8 cellular contexts compared by ENCODE assay signal in genomic region chr15:64162869-64163661, GRCh38. TPM values are rescaled to one million over a fixed set of nuclear protein-coding genes. Genes with fewer than 3 reads are reported as not detected.
A peak's percentile ranks its signal among the peaks of the same experiment; 100 is the strongest.
DNase-seq lines count a peak whose midpoint lies in the region; ATAC-seq and TF ChIP-seq lines count a peak whose summit lies in the region.

TSS of gene PPIB (minus strand) at chr15:64163022. CDS start at chr15:64162986, 36 bp downstream.

- H3K4me3 Mint-ChIP-seq in T-helper 17 cell: peak within 1 kb of the TSS; percentile 90

- peak in 1 of 2 donors; percentile 69 for TF ChIP-seq POLR2A in vagina (IDR thresholded peaks at IDR 0.05)

- H3K27me3 Mint-ChIP-seq in T-helper 17 cell: no peaks in the 10 kb centered on the region

- TF ChIP-seq CTCF in right atrium auricular region (IDR thresholded peaks at IDR 0.05) (peak; percentile 29 to 67), vagina (IDR thresholded peaks at IDR 0.05) (peak in 2 of 3 experiments; percentile 12 to 17)

- H3K4me3 ChIP-seq in right atrium auricular region: peak within 1 kb of the TSS; percentile 84 to 86
- peak within 1 kb of the TSS; percentile 75 to 78 for H3K4me3 ChIP-seq in vagina

- intact Hi-C loops in vagina (cut with DNase I): loop anchor here (10.0 kb wide), 1 partner anchor 192 kb away; the partner anchor contains the start of gene CSNK1G1

- no peaks in the 10 kb centered on the region for H3K9me3 ChIP-seq in T-helper 17 cell (ENCODE audit: control insufficient read depth, low read length, poor library complexity, severe bottlenecking)
- H3K9me3 ChIP-seq in right atrium auricular region: no peaks in the 10 kb centered on the region
- no peaks in the 10 kb centered on the region for H3K9me3 ChIP-seq in vagina

- H3K27me3 ChIP-seq in right atrium auricular region: no peaks in the 10 kb centered on the region
- no peaks in the 10 kb centered on the region for H3K27me3 ChIP-seq in vagina

- H3K4me1 ChIP-seq in right atrium auricular region (peaks cover 0 to 56% of the 10 kb centered on the region in 2 donors), vagina (peaks cover 42% of the 10 kb centered on the region)

- peaks cover 38% of the 10 kb centered on the region for H3K4me1 Mint-ChIP-seq in T-helper 17 cell

- DNase-seq in NCI-H1694 treated with DMSO at 0.1 percent for 48 hours (lab: John Stamatoyannopoulos, UW) (peak; percentile 90), T-helper 17 cell (peak; percentile 94 to 96 (median 95)), right atrium auricular region (ENCODE audit: low spot score) (peak; percentile 97), putamen (ENCODE audit: low spot score) (peak; percentile 98), vagina (ENCODE audit: extremely low spot score in 2 of 2) (peak in 1 of 2 donors; percentile 97)

- ATAC-seq in GM18498 (IDR thresholded peaks at IDR 0.05; ENCODE audit: unreplicated experiment) (peak; percentile 93), HG02938 (IDR thresholded peaks at IDR 0.05; ENCODE audit: unreplicated experiment) (peak; percentile 84), T-helper 17 cell (peak; percentile 94)

- peak within 1 kb of the TSS; percentile 95 for H3K27ac Mint-ChIP-seq in T-helper 17 cell

- H3K36me3 ChIP-seq in right atrium auricular region (peaks cover 38% of the 10 kb centered on the region), vagina (peaks cover 0 to 35% of the 10 kb centered on the region in 2 donors)

- H3K36me3 Mint-ChIP-seq in T-helper 17 cell (ENCODE audit: low read depth): peaks cover 10% of the 10 kb centered on the region

- H3K27ac ChIP-seq in angular gyrus (ENCODE audit: low read depth, low read length) (peak within 1 kb of the TSS; percentile 74), right atrium auricular region (peak within 1 kb of the TSS; percentile 90 to 92), vagina (peak within 1 kb of the TSS; percentile 74)

RNA-seq across cellular contexts. Expression of gene PPIB, which starts in this region (rescaled TPM):
- total RNA-seq in T-helper 17 cell (100 to 1,000 TPM; 202 to 208 TPM), right atrium auricular region (100 to 1,000 TPM; 139 to 189 TPM), vagina (451 TPM)
